Comparison of ENCODE assay signal across 8 cellular contexts in genomic region chr12:45725631-45726593, GRCh38. TPM values are rescaled to one million over a fixed set of nuclear protein-coding genes. Genes with fewer than 3 reads are reported as not detected.
A peak's percentile ranks its signal among the peaks of the same experiment; 100 is the strongest.
DNase-seq lines count a peak whose midpoint lies in the region; ATAC-seq and TF ChIP-seq lines count a peak whose summit lies in the region.

No MANE protein-coding gene starts in this region.

- ATAC-seq in gastrocnemius medialis (no peak), HG03469 (IDR thresholded peaks at IDR 0.05; ENCODE audit: unreplicated experiment) (no peak), HG02623 (IDR thresholded peaks at IDR 0.05; ENCODE audit: unreplicated experiment) (no peak)

- no peaks in the 10 kb centered on the region for H3K27me3 ChIP-seq in gastrocnemius medialis

- no peaks in the 10 kb centered on the region for H3K9me3 ChIP-seq in gastrocnemius medialis

- peaks cover 33 to 42% of the 10 kb centered on the region in 2 donors for H3K4me1 ChIP-seq in gastrocnemius medialis

- peak overlapping the region; percentile 98 to 100 (median 98) for H3K27ac ChIP-seq in gastrocnemius medialis

- intact Hi-C loops in gastrocnemius medialis (cut with DNase I; ENCODE audit: low total_unique reads), result loop anchor here (2.0 to 5.0 kb wide), 7 partner anchors 54 to 656 kb away; partner anchors contain the start of genes ANO6 and SLC38A1

- peak; percentile 82 for DNase-seq in DMS114 treated with DMSO at 0.1 percent for 48 hours (lab: John Stamatoyannopoulos, UW; ENCODE audit: unreplicated experiment)
- no peak for DNase-seq in HFF-Myc (ENCODE audit: extremely low read depth, low read depth)
- peak; percentile 28 for DNase-seq in NCI-H748 treated with DMSO at 0.1 percent for 48 hours (lab: John Stamatoyannopoulos, UW)
- DNase-seq in amniotic epithelial cell (ENCODE audit: low read depth), result peak; percentile 42
- no peak for DNase-seq in gastrocnemius medialis

- peak overlapping the region; percentile 63 for H3K4me3 ChIP-seq in HFF-Myc (replicated peaks; ENCODE audit: low read depth, low read length)
- peak overlapping the region; percentile 88 for H3K4me3 ChIP-seq in iPS-11a (ENCODE audit: low read depth, low read length)
- H3K4me3 ChIP-seq in gastrocnemius medialis, result peak overlapping the region; percentile 81 to 91 (median 84)

- H3K36me3 ChIP-seq in gastrocnemius medialis, result no peaks in the 10 kb centered on the region

- TF ChIP-seq CTCF in HFF-Myc (IDR thresholded peaks at IDR 0.05; ENCODE audit: low read depth, low read length, missing control alignments) (peak; percentile 66), gastrocnemius medialis (IDR thresholded peaks at IDR 0.05 in 4 of 5, conservative IDR thresholded peaks at IDR 0.05 in 1 of 5) (peak; percentile 44 to 84 (median 70))

- in situ Hi-C loops in gastrocnemius medialis (cut with MboI; ENCODE audit: low sequenced_read_pairs in 4 of 4), result loop anchor here in 1 of 4 donors (25.0 kb wide), 1 partner anchor 514 kb away; the partner anchor contains the start of gene ANO6

- no peak for TF ChIP-seq POLR2A in gastrocnemius medialis (IDR thresholded peaks at IDR 0.05)

RNA-seq across cellular contexts. Expression of gene ARID2, which starts 3.6 kb away (rescaled TPM):
- total RNA-seq in gastrocnemius medialis, result 10 to 100 TPM; 10.5 to 25.0 (median 11.7) TPM

Comparison
In these comparisons a context has a peak if more than half of its experiments do, and no peak if none do; other contexts are left out.
1. DNase-seq: peak in DMS114 treated with DMSO at 0.1 percent for 48 hours (single experiment), NCI-H748 treated with DMSO at 0.1 percent for 48 hours (single experiment) and amniotic epithelial cell (single experiment); none in HFF-Myc (single experiment) and gastrocnemius medialis (0 of 2).
2. Peak in every context shown above with its lines, with median percentiles within 50 percentile points of each other: H3K4me3 ChIP-seq.